In the genomic region with DNA sequence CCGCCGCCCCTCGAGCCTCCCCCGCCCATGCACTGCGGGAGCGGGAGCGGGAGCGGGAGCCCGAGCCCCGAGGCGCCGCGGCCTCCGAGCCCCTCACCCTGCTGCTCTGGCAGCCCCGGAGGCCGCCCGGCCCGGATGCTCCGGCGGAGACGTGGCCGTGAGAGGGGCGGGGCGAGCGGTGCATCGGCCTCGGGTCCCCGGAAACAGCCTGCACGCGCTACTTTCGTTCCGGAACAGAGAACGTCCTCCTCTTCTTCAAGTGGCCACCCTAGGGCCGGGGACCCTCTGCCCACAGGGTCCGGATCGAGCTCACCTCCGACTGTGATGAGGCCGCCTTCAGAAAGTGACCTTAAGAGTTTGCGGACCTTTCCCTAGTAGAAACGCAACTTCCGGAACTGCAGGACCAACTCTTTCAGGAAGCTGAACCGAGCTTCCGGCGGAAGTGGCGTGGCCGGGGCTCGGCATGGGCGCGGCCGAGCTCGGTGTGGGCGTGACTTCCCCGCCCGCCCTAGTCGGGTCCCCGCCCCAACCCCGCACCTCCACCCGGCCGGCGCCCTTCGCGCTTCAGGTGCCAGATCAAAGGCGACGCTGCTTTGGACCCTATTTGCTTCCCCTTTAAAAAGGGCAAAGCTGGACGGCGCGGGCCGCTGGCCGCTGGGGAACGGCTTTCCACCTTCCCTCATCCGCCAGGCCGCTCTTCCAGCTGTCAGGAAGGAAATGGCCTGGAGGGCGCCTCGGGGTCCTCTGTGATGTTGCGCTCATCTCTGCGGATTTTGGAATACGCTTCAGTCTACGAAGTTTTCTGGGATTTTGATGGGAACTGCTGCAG, we compare ENCODE assay signal across 1 cellular context.
TF ChIP-seq lines count a peak whose summit lies in the region.

A gene with protein sequence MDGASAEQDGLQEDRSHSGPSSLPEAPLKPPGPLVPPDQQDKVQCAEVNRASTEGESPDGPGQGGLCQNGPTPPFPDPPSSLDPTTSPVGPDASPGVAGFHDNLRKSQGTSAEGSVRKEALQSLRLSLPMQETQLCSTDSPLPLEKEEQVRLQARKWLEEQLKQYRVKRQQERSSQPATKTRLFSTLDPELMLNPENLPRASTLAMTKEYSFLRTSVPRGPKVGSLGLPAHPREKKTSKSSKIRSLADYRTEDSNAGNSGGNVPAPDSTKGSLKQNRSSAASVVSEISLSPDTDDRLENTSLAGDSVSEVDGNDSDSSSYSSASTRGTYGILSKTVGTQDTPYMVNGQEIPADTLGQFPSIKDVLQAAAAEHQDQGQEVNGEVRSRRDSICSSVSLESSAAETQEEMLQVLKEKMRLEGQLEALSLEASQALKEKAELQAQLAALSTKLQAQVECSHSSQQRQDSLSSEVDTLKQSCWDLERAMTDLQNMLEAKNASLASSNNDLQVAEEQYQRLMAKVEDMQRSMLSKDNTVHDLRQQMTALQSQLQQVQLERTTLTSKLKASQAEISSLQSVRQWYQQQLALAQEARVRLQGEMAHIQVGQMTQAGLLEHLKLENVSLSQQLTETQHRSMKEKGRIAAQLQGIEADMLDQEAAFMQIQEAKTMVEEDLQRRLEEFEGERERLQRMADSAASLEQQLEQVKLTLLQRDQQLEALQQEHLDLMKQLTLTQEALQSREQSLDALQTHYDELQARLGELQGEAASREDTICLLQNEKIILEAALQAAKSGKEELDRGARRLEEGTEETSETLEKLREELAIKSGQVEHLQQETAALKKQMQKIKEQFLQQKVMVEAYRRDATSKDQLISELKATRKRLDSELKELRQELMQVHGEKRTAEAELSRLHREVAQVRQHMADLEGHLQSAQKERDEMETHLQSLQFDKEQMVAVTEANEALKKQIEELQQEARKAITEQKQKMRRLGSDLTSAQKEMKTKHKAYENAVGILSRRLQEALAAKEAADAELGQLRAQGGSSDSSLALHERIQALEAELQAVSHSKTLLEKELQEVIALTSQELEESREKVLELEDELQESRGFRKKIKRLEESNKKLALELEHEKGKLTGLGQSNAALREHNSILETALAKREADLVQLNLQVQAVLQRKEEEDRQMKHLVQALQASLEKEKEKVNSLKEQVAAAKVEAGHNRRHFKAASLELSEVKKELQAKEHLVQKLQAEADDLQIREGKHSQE (N-terminal part only) (minus strand): TSS at position 164 of the 829 bp plus-strand sequence. CDS start 6,741 bp downstream, outside the sequence.

TF ChIP-seq in WTC11, 78 proteins besides CTCF, POLR2A, EP300 and RAD21 (continued from another document):
- TF ChIP-seq GABPB1 (CRISPR knock-in tag; IDR thresholded peaks at IDR 0.05), result peak; percentile 85
- TF ChIP-seq ETV6 (CRISPR knock-in tag; IDR thresholded peaks at IDR 0.05), result peak; percentile 20; the same call in 1 of the 2 replicates
- TF ChIP-seq FOXP1 (CRISPR knock-in tag; IDR thresholded peaks at IDR 0.05; ENCODE audit: borderline replicate concordance), result peak; percentile 77; the same call in 1 of the 2 replicates
- TF ChIP-seq, protein P1, sequence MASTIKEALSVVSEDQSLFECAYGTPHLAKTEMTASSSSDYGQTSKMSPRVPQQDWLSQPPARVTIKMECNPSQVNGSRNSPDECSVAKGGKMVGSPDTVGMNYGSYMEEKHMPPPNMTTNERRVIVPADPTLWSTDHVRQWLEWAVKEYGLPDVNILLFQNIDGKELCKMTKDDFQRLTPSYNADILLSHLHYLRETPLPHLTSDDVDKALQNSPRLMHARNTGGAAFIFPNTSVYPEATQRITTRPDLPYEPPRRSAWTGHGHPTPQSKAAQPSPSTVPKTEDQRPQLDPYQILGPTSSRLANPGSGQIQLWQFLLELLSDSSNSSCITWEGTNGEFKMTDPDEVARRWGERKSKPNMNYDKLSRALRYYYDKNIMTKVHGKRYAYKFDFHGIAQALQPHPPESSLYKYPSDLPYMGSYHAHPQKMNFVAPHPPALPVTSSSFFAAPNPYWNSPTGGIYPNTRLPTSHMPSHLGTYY (CRISPR knock-in tag; IDR thresholded peaks at IDR 0.05), result peak; percentile 85; the same call in 1 of the 2 replicates
- TF ChIP-seq, protein P2, sequence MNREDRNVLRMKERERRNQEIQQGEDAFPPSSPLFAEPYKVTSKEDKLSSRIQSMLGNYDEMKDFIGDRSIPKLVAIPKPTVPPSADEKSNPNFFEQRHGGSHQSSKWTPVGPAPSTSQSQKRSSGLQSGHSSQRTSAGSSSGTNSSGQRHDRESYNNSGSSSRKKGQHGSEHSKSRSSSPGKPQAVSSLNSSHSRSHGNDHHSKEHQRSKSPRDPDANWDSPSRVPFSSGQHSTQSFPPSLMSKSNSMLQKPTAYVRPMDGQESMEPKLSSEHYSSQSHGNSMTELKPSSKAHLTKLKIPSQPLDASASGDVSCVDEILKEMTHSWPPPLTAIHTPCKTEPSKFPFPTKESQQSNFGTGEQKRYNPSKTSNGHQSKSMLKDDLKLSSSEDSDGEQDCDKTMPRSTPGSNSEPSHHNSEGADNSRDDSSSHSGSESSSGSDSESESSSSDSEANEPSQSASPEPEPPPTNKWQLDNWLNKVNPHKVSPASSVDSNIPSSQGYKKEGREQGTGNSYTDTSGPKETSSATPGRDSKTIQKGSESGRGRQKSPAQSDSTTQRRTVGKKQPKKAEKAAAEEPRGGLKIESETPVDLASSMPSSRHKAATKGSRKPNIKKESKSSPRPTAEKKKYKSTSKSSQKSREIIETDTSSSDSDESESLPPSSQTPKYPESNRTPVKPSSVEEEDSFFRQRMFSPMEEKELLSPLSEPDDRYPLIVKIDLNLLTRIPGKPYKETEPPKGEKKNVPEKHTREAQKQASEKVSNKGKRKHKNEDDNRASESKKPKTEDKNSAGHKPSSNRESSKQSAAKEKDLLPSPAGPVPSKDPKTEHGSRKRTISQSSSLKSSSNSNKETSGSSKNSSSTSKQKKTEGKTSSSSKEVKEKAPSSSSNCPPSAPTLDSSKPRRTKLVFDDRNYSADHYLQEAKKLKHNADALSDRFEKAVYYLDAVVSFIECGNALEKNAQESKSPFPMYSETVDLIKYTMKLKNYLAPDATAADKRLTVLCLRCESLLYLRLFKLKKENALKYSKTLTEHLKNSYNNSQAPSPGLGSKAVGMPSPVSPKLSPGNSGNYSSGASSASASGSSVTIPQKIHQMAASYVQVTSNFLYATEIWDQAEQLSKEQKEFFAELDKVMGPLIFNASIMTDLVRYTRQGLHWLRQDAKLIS (CRISPR knock-in tag; IDR thresholded peaks at IDR 0.05; ENCODE audit: borderline replicate concordance), result no peak
- TF ChIP-seq CREM (CRISPR knock-in tag; IDR thresholded peaks at IDR 0.05), result peak; percentile 84
- TF ChIP-seq, protein P3, sequence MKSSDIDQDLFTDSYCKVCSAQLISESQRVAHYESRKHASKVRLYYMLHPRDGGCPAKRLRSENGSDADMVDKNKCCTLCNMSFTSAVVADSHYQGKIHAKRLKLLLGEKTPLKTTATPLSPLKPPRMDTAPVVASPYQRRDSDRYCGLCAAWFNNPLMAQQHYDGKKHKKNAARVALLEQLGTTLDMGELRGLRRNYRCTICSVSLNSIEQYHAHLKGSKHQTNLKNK (CRISPR knock-in tag; IDR thresholded peaks at IDR 0.05), result peak; percentile 71; the same call in 1 of the 2 replicates
- peak; percentile 66; the same call in 1 of the 2 replicates for TF ChIP-seq ZNF416 (CRISPR knock-in tag; IDR thresholded peaks at IDR 0.05)
- TF ChIP-seq ZNF138 (CRISPR knock-in tag; conservative IDR thresholded peaks at IDR 0.05), result no peak
- TF ChIP-seq SMAD3 (CRISPR knock-in tag; IDR thresholded peaks at IDR 0.05; ENCODE audit: borderline replicate concordance), result peak; percentile 69; the same call in 1 of the 2 replicates
- peak; percentile 79 for TF ChIP-seq PRRX2 (CRISPR knock-in tag; IDR thresholded peaks at IDR 0.05)
- TF ChIP-seq, protein P4, sequence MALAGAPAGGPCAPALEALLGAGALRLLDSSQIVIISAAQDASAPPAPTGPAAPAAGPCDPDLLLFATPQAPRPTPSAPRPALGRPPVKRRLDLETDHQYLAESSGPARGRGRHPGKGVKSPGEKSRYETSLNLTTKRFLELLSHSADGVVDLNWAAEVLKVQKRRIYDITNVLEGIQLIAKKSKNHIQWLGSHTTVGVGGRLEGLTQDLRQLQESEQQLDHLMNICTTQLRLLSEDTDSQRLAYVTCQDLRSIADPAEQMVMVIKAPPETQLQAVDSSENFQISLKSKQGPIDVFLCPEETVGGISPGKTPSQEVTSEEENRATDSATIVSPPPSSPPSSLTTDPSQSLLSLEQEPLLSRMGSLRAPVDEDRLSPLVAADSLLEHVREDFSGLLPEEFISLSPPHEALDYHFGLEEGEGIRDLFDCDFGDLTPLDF (CRISPR knock-in tag; IDR thresholded peaks at IDR 0.05), result no peak
- peak; percentile 76 for TF ChIP-seq ZNF232 (CRISPR knock-in tag; IDR thresholded peaks at IDR 0.05)
- TF ChIP-seq, protein P5, sequence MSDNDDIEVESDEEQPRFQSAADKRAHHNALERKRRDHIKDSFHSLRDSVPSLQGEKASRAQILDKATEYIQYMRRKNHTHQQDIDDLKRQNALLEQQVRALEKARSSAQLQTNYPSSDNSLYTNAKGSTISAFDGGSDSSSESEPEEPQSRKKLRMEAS (CRISPR knock-in tag; IDR thresholded peaks at IDR 0.05), result peak; percentile 59; the same call in 1 of the 2 replicates
- TF ChIP-seq RORB (CRISPR knock-in tag; IDR thresholded peaks at IDR 0.05), result no peak
- TF ChIP-seq ZNF671 (CRISPR knock-in tag; IDR thresholded peaks at IDR 0.05), result peak; percentile 31; the same call in 1 of the 2 replicates
- 0 out of 2 replicates have a peak, but pooled peaks have one; percentile 11 for TF ChIP-seq ESRRA (CRISPR knock-in tag; IDR thresholded peaks at IDR 0.05; ENCODE audit: borderline replicate concordance)
- TF ChIP-seq MYBL2 (CRISPR knock-in tag; IDR thresholded peaks at IDR 0.05), result 0 out of 2 replicates have a peak, but pooled peaks have one; percentile 40
- TF ChIP-seq, protein P6, sequence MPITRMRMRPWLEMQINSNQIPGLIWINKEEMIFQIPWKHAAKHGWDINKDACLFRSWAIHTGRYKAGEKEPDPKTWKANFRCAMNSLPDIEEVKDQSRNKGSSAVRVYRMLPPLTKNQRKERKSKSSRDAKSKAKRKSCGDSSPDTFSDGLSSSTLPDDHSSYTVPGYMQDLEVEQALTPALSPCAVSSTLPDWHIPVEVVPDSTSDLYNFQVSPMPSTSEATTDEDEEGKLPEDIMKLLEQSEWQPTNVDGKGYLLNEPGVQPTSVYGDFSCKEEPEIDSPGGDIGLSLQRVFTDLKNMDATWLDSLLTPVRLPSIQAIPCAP (CRISPR knock-in tag; IDR thresholded peaks at IDR 0.05), result no peak
- TF ChIP-seq, protein P7, sequence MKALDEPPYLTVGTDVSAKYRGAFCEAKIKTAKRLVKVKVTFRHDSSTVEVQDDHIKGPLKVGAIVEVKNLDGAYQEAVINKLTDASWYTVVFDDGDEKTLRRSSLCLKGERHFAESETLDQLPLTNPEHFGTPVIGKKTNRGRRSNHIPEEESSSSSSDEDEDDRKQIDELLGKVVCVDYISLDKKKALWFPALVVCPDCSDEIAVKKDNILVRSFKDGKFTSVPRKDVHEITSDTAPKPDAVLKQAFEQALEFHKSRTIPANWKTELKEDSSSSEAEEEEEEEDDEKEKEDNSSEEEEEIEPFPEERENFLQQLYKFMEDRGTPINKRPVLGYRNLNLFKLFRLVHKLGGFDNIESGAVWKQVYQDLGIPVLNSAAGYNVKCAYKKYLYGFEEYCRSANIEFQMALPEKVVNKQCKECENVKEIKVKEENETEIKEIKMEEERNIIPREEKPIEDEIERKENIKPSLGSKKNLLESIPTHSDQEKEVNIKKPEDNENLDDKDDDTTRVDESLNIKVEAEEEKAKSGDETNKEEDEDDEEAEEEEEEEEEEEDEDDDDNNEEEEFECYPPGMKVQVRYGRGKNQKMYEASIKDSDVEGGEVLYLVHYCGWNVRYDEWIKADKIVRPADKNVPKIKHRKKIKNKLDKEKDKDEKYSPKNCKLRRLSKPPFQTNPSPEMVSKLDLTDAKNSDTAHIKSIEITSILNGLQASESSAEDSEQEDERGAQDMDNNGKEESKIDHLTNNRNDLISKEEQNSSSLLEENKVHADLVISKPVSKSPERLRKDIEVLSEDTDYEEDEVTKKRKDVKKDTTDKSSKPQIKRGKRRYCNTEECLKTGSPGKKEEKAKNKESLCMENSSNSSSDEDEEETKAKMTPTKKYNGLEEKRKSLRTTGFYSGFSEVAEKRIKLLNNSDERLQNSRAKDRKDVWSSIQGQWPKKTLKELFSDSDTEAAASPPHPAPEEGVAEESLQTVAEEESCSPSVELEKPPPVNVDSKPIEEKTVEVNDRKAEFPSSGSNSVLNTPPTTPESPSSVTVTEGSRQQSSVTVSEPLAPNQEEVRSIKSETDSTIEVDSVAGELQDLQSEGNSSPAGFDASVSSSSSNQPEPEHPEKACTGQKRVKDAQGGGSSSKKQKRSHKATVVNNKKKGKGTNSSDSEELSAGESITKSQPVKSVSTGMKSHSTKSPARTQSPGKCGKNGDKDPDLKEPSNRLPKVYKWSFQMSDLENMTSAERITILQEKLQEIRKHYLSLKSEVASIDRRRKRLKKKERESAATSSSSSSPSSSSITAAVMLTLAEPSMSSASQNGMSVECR (CRISPR knock-in tag; IDR thresholded peaks at IDR 0.05; ENCODE audit: borderline replicate concordance), result peak; percentile 87
- TF ChIP-seq GTF2I (CRISPR knock-in tag; conservative IDR thresholded peaks at IDR 0.05), result 0 out of 2 replicates have a peak, but pooled peaks have one; percentile 14
- TF ChIP-seq, protein P8, sequence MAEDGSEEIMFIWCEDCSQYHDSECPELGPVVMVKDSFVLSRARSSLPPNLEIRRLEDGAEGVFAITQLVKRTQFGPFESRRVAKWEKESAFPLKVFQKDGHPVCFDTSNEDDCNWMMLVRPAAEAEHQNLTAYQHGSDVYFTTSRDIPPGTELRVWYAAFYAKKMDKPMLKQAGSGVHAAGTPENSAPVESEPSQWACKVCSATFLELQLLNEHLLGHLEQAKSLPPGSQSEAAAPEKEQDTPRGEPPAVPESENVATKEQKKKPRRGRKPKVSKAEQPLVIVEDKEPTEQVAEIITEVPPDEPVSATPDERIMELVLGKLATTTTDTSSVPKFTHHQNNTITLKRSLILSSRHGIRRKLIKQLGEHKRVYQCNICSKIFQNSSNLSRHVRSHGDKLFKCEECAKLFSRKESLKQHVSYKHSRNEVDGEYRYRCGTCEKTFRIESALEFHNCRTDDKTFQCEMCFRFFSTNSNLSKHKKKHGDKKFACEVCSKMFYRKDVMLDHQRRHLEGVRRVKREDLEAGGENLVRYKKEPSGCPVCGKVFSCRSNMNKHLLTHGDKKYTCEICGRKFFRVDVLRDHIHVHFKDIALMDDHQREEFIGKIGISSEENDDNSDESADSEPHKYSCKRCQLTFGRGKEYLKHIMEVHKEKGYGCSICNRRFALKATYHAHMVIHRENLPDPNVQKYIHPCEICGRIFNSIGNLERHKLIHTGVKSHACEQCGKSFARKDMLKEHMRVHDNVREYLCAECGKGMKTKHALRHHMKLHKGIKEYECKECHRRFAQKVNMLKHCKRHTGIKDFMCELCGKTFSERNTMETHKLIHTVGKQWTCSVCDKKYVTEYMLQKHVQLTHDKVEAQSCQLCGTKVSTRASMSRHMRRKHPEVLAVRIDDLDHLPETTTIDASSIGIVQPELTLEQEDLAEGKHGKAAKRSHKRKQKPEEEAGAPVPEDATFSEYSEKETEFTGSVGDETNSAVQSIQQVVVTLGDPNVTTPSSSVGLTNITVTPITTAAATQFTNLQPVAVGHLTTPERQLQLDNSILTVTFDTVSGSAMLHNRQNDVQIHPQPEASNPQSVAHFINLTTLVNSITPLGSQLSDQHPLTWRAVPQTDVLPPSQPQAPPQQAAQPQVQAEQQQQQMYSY (CRISPR knock-in tag; IDR thresholded peaks at IDR 0.05), result no peak
